ENCODE assay signal across 23 cellular contexts in the genomic region with DNA sequence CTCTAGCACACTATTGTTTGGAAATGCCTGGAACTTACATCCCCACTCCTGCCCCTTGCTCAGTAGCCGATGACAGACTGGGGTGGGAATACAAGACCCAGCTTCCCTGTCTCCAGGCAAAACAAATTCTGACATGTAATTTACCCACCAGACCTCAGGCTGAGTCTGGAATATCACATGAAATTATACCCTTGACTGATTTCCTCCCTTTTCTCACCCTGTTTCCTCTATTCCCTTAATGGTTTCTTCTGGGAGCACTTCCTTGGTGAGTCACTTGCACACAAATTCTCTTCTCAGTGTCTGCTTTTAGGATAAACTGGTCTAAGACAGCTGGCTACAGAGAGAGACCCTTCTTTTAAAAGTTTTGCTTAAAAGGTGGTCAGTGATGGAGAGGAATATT.
"Had no signal": no experiment of that assay in that cellular context is flagged by ENCODE, and none has a peak within 500 bp of the region (broad histone marks: within the 10 kb centered on the region; RNA-seq: fewer than 3 reads in every experiment).

No MANE protein-coding gene starts in this region.

- DNase-seq: activated CD4-positive, CD25-positive, alpha-beta regulatory T cell treated with anti-CD3 and anti-CD28 coated beads, Interleukin-2, amount 50 U/mL, for 72 hours; activated CD8-positive, alpha-beta memory T cell treated with anti-CD3 and anti-CD28 coated beads for 24 hours; activated CD8-positive, alpha-beta memory T cell treated with anti-CD3 and anti-CD28 coated beads, Interleukin-2, amount 50 U/mL, for 48 hours; activated effector memory CD4-positive, alpha-beta T cell treated with anti-CD3 and anti-CD28 coated beads, Interleukin-2, amount 50 U/mL, for 16 hours; activated naive CD4-positive, alpha-beta T cell treated with anti-CD3 and anti-CD28 coated beads, Interleukin-2, amount 50 U/mL, for 16 hours; activated T-cell treated with anti-CD3 and anti-CD28 coated beads, Interleukin-2, amount 50 U/mL, for 72 hours; cerebellar nuclear complex; cortex of kidney; effector CD4-positive, alpha-beta T cell; foreskin melanocyte; head of caudate nucleus; mesenchymal stem cell; mucosa of descending colon; naive thymus-derived CD4-positive, alpha-beta T cell; ovary; stimulated activated CD4-positive, alpha-beta T cell treated with anti-CD3 and anti-CD28 coated beads, Interleukin-4, amount 100 ng/mL, for 24 hours; stimulated activated naive B cell treated with anti-CD40 and anti-IgM and Interleukin-4, amounts not matched to agents 10 μg/mL and 1 μg/mL and 100 μg/mL, for 72 hours; upper lobe of left lung had no signal

- H3K4me3 ChIP-seq: ascending aorta, breast epithelium, mucosa of descending colon, neural progenitor cell, ovary, thoracic aorta, upper lobe of left lung had no signal

- ATAC-seq: activated T-cell treated with anti-CD3 and anti-CD28 coated beads, Interleukin-2, amount 50 U/mL, for 72 hours; mucosa of descending colon; naive thymus-derived CD4-positive, alpha-beta T cell; sciatic nerve; stimulated activated naive B cell treated with anti-CD40 and anti-IgM and Interleukin-4, amounts not matched to agents 10 μg/mL and 1 μg/mL and 100 μg/mL, for 72 hours had no signal
